8 cellular contexts compared by ENCODE assay signal in genomic region chr6:26156850-26157149, GRCh38.
DNase-seq lines count a peak whose midpoint lies in the region; ATAC-seq and TF ChIP-seq lines count a peak whose summit lies in the region.

No MANE protein-coding gene starts in this region.

- 1% methylated on average over 11 of the region's 11 CpGs for WGBS in thyroid gland, 2 donors

- TF ChIP-seq POLR2A in thyroid gland (IDR thresholded peaks at IDR 0.05) = peak in 1 of 2 donors; percentile 41

- peak overlapping the region; percentile 93 to 99 (median 99) for H3K27ac ChIP-seq in thyroid gland

- no peak for TF ChIP-seq CTCF in AG04449 (IDR thresholded peaks at IDR 0.05; ENCODE audit: insufficient read depth, low read length, missing control alignments)
- TF ChIP-seq CTCF in astrocyte of the cerebellum (IDR thresholded peaks at IDR 0.05; ENCODE audit: low read depth, low read length, missing control alignments) = no peak
- TF ChIP-seq CTCF in thyroid gland (IDR thresholded peaks at IDR 0.05) = no peak

- CTCF ChIA-PET in AG04449 (lab: Yijun Ruan, JAX) = interaction anchor here (1.3 to 2.1 kb wide), 3 partner anchors 30 to 125 kb away, joined by 3 to 6 read pairs (median 6); a partner anchor contains a TSS

- in situ Hi-C loops in astrocyte of the cerebellum (cut with HindIII; ENCODE audit: low sequenced_read_pairs) = no loop called here

- POLR2A ChIA-PET in AG04449 (lab: Yijun Ruan, JAX) = interaction anchor here (0.5 to 7.1 kb wide), 15 partner anchors 15 to 131 kb away, joined by 3 to 293 read pairs (median 7); a partner anchor contains a TSS

- ATAC-seq in HG03045 (IDR thresholded peaks at IDR 0.05; ENCODE audit: unreplicated experiment) = peak; percentile 6
- peak; percentile 41 for ATAC-seq in left colon
- no peak for ATAC-seq in HG03025 (IDR thresholded peaks at IDR 0.05; ENCODE audit: low FRiP score, unreplicated experiment)

- DNase-seq in AG04449 (ENCODE audit: low read depth, low spot score) (no peak), astrocyte of the cerebellum (ENCODE audit: low read depth) (no peak), left colon (no peak), thyroid gland (no peak), NCI-H748 treated with DMSO at 0.1 percent for 48 hours (lab: John Stamatoyannopoulos, UW) (no peak), NCI-H1092 treated with DMSO at 0.1 percent for 48 hours (lab: John Stamatoyannopoulos, UW) (no peak)

- H3K27me3 ChIP-seq in thyroid gland = no peaks in the 10 kb centered on the region

- H3K4me3 ChIP-seq in AG04449 (ENCODE audit: low read depth, low read length) (peak overlapping the region; percentile 68), astrocyte of the cerebellum (ENCODE audit: low read depth, low read length) (peak overlapping the region; percentile 67), thyroid gland (replicated peaks in 1 of 3) (peak overlapping the region; percentile 64 to 83 (median 70))

- H3K9me3 ChIP-seq in thyroid gland = no peaks in the 10 kb centered on the region

- intact Hi-C loops in left colon (cut with DNase I, micrococcal nuclease) (loop anchor here in 1 of 2 donors (5.0 kb wide), 1 partner anchor 34 kb away; a partner anchor contains a TSS), thyroid gland (cut with DNase I) (loop anchor here (2.0 kb wide), 1 partner anchor 32 kb away; a partner anchor contains a TSS)

- H3K36me3 ChIP-seq in thyroid gland = no peaks in the 10 kb centered on the region

- H3K4me1 ChIP-seq in thyroid gland = peaks cover 8 to 17% of the 10 kb centered on the region in 2 donors
